2 cellular contexts compared by ENCODE assay signal in the genomic region with DNA sequence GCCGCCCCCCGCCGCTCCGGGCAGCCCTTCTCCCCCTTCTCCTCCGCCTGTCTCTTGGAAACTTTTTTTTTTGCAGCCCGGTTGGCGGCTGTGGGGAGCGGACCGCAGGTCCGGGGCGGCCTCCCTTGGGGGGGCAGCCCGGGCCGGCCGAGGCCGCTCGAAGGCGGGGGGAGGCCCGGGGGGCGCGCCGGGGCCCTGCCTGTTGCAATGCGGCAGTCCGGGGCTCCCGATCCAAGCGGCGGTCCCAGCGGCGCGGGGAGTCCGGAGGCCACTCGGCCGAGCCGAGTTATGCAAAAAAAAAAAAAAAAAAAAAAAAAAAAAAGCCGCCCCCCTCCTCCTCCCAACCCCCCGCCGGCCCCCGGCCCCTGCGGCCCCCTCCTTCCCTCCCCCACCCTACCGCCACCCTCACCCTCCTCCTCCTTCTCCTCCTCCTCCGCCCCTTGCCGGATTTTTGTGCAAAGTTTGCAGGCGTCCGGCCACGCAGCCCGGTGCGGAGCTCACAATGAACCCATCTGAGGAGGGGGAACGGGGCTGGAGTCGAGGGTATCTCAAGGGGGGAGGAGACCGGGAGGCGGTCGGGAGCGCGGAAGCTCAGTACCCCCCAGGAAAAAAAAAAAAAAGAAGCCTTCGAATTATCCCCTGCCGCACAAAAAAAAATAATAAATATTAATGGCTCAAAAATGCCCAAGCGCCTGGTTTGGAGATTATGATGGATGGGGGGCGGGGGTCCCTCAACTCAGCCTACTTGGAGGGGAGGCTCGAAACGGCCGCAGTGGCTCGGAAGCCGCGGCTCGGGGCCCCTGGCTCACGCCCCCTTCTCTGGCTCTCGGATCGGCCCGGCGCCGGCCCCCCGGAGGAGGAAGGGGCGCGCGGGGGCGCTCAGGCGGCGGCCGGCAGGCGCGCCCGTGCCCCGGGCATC.
TF ChIP-seq lines count a peak whose summit lies in the region.

A gene (minus strand): TSS at position 291 of the 919 bp plus-strand sequence. CDS start 338 bp downstream, outside the sequence.

TF ChIP-seq in SK-N-SH, 30 proteins besides CTCF, POLR2A, EP300 and RAD21 (continued from another document):
- TF ChIP-seq, protein P1, sequence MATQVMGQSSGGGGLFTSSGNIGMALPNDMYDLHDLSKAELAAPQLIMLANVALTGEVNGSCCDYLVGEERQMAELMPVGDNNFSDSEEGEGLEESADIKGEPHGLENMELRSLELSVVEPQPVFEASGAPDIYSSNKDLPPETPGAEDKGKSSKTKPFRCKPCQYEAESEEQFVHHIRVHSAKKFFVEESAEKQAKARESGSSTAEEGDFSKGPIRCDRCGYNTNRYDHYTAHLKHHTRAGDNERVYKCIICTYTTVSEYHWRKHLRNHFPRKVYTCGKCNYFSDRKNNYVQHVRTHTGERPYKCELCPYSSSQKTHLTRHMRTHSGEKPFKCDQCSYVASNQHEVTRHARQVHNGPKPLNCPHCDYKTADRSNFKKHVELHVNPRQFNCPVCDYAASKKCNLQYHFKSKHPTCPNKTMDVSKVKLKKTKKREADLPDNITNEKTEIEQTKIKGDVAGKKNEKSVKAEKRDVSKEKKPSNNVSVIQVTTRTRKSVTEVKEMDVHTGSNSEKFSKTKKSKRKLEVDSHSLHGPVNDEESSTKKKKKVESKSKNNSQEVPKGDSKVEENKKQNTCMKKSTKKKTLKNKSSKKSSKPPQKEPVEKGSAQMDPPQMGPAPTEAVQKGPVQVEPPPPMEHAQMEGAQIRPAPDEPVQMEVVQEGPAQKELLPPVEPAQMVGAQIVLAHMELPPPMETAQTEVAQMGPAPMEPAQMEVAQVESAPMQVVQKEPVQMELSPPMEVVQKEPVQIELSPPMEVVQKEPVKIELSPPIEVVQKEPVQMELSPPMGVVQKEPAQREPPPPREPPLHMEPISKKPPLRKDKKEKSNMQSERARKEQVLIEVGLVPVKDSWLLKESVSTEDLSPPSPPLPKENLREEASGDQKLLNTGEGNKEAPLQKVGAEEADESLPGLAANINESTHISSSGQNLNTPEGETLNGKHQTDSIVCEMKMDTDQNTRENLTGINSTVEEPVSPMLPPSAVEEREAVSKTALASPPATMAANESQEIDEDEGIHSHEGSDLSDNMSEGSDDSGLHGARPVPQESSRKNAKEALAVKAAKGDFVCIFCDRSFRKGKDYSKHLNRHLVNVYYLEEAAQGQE (IDR thresholded peaks at IDR 0.05; ENCODE audit: low read depth, low read length): no peak
- TF ChIP-seq SMC3 (IDR thresholded peaks at IDR 0.05; ENCODE audit: low read depth, low read length): no peak
- TF ChIP-seq NRF1 (IDR thresholded peaks at IDR 0.05; ENCODE audit: low read depth, low read length): no peak
- TF ChIP-seq, protein P2, sequence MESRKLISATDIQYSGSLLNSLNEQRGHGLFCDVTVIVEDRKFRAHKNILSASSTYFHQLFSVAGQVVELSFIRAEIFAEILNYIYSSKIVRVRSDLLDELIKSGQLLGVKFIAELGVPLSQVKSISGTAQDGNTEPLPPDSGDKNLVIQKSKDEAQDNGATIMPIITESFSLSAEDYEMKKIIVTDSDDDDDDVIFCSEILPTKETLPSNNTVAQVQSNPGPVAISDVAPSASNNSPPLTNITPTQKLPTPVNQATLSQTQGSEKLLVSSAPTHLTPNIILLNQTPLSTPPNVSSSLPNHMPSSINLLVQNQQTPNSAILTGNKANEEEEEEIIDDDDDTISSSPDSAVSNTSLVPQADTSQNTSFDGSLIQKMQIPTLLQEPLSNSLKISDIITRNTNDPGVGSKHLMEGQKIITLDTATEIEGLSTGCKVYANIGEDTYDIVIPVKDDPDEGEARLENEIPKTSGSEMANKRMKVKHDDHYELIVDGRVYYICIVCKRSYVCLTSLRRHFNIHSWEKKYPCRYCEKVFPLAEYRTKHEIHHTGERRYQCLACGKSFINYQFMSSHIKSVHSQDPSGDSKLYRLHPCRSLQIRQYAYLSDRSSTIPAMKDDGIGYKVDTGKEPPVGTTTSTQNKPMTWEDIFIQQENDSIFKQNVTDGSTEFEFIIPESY (IDR thresholded peaks at IDR 0.05; ENCODE audit: borderline replicate concordance, low read depth): no peak
- no peak for TF ChIP-seq YY1 (IDR thresholded peaks at IDR 0.05; ENCODE audit: low read depth)
- TF ChIP-seq GABPA (IDR thresholded peaks at IDR 0.05; ENCODE audit: low read depth): no peak
- TF ChIP-seq, protein P3, sequence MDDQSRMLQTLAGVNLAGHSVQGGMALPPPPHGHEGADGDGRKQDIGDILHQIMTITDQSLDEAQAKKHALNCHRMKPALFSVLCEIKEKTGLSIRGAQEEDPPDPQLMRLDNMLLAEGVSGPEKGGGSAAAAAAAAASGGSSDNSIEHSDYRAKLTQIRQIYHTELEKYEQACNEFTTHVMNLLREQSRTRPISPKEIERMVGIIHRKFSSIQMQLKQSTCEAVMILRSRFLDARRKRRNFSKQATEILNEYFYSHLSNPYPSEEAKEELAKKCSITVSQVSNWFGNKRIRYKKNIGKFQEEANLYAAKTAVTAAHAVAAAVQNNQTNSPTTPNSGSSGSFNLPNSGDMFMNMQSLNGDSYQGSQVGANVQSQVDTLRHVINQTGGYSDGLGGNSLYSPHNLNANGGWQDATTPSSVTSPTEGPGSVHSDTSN (IDR thresholded peaks at IDR 0.05): no peak
- TF ChIP-seq GATA2 (CRISPR knock-in tag; IDR thresholded peaks at IDR 0.05): no peak
- TF ChIP-seq MEF2A (IDR thresholded peaks at IDR 0.05; ENCODE audit: borderline replicate concordance, low read depth): no peak
- TF ChIP-seq JUND (IDR thresholded peaks at IDR 0.05): no peak
- no peak for TF ChIP-seq RCOR1 (IDR thresholded peaks at IDR 0.05; ENCODE audit: low read length)
- TF ChIP-seq TCF12 (IDR thresholded peaks at IDR 0.05): no peak
- TF ChIP-seq, protein P4, sequence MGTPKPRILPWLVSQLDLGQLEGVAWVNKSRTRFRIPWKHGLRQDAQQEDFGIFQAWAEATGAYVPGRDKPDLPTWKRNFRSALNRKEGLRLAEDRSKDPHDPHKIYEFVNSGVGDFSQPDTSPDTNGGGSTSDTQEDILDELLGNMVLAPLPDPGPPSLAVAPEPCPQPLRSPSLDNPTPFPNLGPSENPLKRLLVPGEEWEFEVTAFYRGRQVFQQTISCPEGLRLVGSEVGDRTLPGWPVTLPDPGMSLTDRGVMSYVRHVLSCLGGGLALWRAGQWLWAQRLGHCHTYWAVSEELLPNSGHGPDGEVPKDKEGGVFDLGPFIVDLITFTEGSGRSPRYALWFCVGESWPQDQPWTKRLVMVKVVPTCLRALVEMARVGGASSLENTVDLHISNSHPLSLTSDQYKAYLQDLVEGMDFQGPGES (IDR thresholded peaks at IDR 0.05; ENCODE audit: low read depth, low read length): no peak
- TF ChIP-seq, protein P5, sequence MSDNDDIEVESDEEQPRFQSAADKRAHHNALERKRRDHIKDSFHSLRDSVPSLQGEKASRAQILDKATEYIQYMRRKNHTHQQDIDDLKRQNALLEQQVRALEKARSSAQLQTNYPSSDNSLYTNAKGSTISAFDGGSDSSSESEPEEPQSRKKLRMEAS (IDR thresholded peaks at IDR 0.05; ENCODE audit: low read depth): no peak
- no peak for TF ChIP-seq POLR2AphosphoS5 (IDR thresholded peaks at IDR 0.05; ENCODE audit: low read depth, low read length)
- TF ChIP-seq RXRA (IDR thresholded peaks at IDR 0.05; ENCODE audit: borderline replicate concordance, low read depth): no peak

TF ChIP-seq in SK-N-SH treated with all-trans-retinoic acid at 6 μM for 48 hours, 23 proteins besides CTCF, POLR2A, EP300 and RAD21 (continued from another document):
- TF ChIP-seq, protein P6, sequence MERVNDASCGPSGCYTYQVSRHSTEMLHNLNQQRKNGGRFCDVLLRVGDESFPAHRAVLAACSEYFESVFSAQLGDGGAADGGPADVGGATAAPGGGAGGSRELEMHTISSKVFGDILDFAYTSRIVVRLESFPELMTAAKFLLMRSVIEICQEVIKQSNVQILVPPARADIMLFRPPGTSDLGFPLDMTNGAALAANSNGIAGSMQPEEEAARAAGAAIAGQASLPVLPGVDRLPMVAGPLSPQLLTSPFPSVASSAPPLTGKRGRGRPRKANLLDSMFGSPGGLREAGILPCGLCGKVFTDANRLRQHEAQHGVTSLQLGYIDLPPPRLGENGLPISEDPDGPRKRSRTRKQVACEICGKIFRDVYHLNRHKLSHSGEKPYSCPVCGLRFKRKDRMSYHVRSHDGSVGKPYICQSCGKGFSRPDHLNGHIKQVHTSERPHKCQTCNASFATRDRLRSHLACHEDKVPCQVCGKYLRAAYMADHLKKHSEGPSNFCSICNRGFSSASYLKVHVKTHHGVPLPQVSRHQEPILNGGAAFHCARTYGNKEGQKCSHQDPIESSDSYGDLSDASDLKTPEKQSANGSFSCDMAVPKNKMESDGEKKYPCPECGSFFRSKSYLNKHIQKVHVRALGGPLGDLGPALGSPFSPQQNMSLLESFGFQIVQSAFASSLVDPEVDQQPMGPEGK (CRISPR knock-in tag; IDR thresholded peaks at IDR 0.05; ENCODE audit: borderline replicate concordance): no peak
- no peak for TF ChIP-seq ZFP3 (CRISPR knock-in tag; IDR thresholded peaks at IDR 0.05)
- TF ChIP-seq, protein P7, sequence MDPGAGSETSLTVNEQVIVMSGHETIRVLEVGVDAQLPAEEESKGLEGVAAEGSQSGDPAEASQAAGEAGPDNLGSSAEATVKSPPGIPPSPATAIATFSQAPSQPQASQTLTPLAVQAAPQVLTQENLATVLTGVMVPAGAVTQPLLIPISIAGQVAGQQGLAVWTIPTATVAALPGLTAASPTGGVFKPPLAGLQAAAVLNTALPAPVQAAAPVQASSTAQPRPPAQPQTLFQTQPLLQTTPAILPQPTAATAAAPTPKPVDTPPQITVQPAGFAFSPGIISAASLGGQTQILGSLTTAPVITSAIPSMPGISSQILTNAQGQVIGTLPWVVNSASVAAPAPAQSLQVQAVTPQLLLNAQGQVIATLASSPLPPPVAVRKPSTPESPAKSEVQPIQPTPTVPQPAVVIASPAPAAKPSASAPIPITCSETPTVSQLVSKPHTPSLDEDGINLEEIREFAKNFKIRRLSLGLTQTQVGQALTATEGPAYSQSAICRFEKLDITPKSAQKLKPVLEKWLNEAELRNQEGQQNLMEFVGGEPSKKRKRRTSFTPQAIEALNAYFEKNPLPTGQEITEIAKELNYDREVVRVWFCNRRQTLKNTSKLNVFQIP (CRISPR knock-in tag; IDR thresholded peaks at IDR 0.05; ENCODE audit: borderline replicate concordance, low read depth): no peak
- no peak for TF ChIP-seq PPARA (CRISPR knock-in tag; IDR thresholded peaks at IDR 0.05; ENCODE audit: borderline replicate concordance)
- TF ChIP-seq SNAI2 (CRISPR knock-in tag; IDR thresholded peaks at IDR 0.05): no peak
- TF ChIP-seq ZNF565 (CRISPR knock-in tag; conservative IDR thresholded peaks at IDR 0.05; ENCODE audit: low read depth): no peak
- TF ChIP-seq, protein P8, sequence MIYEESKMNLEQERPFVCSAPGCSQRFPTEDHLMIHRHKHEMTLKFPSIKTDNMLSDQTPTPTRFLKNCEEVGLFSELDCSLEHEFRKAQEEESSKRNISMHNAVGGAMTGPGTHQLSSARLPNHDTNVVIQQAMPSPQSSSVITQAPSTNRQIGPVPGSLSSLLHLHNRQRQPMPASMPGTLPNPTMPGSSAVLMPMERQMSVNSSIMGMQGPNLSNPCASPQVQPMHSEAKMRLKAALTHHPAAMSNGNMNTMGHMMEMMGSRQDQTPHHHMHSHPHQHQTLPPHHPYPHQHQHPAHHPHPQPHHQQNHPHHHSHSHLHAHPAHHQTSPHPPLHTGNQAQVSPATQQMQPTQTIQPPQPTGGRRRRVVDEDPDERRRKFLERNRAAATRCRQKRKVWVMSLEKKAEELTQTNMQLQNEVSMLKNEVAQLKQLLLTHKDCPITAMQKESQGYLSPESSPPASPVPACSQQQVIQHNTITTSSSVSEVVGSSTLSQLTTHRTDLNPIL (CRISPR knock-in tag; IDR thresholded peaks at IDR 0.05; ENCODE audit: low read depth): no peak
- no peak for TF ChIP-seq ESRRG (CRISPR knock-in tag; IDR thresholded peaks at IDR 0.05)
- no peak for TF ChIP-seq TCF4 (CRISPR knock-in tag; IDR thresholded peaks at IDR 0.05; ENCODE audit: borderline replicate concordance)
- no peak for TF ChIP-seq RARB (CRISPR knock-in tag; IDR thresholded peaks at IDR 0.05)
- no peak for TF ChIP-seq ARNTL (CRISPR knock-in tag; IDR thresholded peaks at IDR 0.05; ENCODE audit: borderline replicate concordance, low read depth)
- TF ChIP-seq ZNF8 (CRISPR knock-in tag; IDR thresholded peaks at IDR 0.05): no peak
- TF ChIP-seq, protein P9, sequence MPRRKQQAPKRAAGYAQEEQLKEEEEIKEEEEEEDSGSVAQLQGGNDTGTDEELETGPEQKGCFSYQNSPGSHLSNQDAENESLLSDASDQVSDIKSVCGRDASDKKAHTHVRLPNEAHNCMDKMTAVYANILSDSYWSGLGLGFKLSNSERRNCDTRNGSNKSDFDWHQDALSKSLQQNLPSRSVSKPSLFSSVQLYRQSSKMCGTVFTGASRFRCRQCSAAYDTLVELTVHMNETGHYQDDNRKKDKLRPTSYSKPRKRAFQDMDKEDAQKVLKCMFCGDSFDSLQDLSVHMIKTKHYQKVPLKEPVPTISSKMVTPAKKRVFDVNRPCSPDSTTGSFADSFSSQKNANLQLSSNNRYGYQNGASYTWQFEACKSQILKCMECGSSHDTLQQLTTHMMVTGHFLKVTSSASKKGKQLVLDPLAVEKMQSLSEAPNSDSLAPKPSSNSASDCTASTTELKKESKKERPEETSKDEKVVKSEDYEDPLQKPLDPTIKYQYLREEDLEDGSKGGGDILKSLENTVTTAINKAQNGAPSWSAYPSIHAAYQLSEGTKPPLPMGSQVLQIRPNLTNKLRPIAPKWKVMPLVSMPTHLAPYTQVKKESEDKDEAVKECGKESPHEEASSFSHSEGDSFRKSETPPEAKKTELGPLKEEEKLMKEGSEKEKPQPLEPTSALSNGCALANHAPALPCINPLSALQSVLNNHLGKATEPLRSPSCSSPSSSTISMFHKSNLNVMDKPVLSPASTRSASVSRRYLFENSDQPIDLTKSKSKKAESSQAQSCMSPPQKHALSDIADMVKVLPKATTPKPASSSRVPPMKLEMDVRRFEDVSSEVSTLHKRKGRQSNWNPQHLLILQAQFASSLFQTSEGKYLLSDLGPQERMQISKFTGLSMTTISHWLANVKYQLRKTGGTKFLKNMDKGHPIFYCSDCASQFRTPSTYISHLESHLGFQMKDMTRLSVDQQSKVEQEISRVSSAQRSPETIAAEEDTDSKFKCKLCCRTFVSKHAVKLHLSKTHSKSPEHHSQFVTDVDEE (CRISPR knock-in tag; IDR thresholded peaks at IDR 0.05): no peak
